In genomic region chr3:156460206-156460609, GRCh38 we compare ENCODE assay signal across 13 cellular contexts.
A peak's percentile ranks its signal among the peaks of the same experiment; 100 is the strongest.
DNase-seq lines count a peak whose midpoint lies in the region; ATAC-seq, FAIRE-seq and TF ChIP-seq lines count a peak whose summit lies in the region.
"Had no signal": no experiment of that assay in that cellular context is flagged by ENCODE, and none has a peak within 500 bp of the region (broad histone marks: within the 10 kb centered on the region; RNA-seq: fewer than 3 reads in every experiment).

No MANE protein-coding gene starts in this region.

- 40 to 51% (median 51%) methylated on average over 2 of the region's 2 CpGs for WGBS in small intestine, 3 donors

- no peaks in the 10 kb centered on the region for H3K9me3 ChIP-seq in muscle layer of colon (ENCODE audit: low read length)
- H3K9me3 ChIP-seq in small intestine (ENCODE audit: control insufficient read depth, low read depth), result no peaks in the 10 kb centered on the region

- H3K36me3 ChIP-seq in muscle layer of colon (ENCODE audit: insufficient read depth, low read length), result no peaks in the 10 kb centered on the region
- H3K36me3 ChIP-seq in small intestine (ENCODE audit: control insufficient read depth in 2 of 2, insufficient read depth in 2 of 2, low read length in 2 of 2), result no peaks in the 10 kb centered on the region

- H3K9ac ChIP-seq in muscle layer of colon (ENCODE audit: low read length), result no peak overlapping the region

- H3K36me3 Mint-ChIP-seq in activated CD4-positive, alpha-beta T cell treated with anti-CD3 and anti-CD28 coated beads, Interleukin-2, amount 10 ng/mL, durations not matched to agents 7 days and 5 days (ENCODE audit: low read depth), result no peaks in the 10 kb centered on the region
- H3K36me3 Mint-ChIP-seq: CD8-positive, alpha-beta memory T cell had no signal

- no peaks in the 10 kb centered on the region for H3K4me1 Mint-ChIP-seq in activated CD4-positive, alpha-beta T cell treated with anti-CD3 and anti-CD28 coated beads, Interleukin-2, amount 10 ng/mL, durations not matched to agents 7 days and 5 days
- H3K4me1 Mint-ChIP-seq: activated CD4-positive, alpha-beta T cell treated with anti-CD3 and anti-CD28 coated beads for 36 hours; CD8-positive, alpha-beta memory T cell had no signal

- FAIRE-seq in small intestine (lab: Jason Lieb, UNC), result no peak

- H3K27ac ChIP-seq in muscle layer of colon (ENCODE audit: low read depth, low read length) (peak overlapping the region; percentile 64), small intestine (ENCODE audit: low read depth in 1 of 2, low read length in 1 of 2) (no peak overlapping the region)

- POLR2A ChIA-PET in activated CD4-positive, alpha-beta T cell treated with anti-CD3 and anti-CD28 coated beads, Interleukin-2, amount 10 ng/mL, durations not matched to agents 7 days and 5 days (lab: Charles Lee), result no interaction called here

- H3K4me1 ChIP-seq in muscle layer of colon (ENCODE audit: insufficient read depth, low read length) (peaks cover 38% of the 10 kb centered on the region), small intestine (ENCODE audit: control insufficient read depth in 2 of 2, insufficient read depth in 1 of 2, low read depth in 1 of 2, low read length in 1 of 2) (no peaks in the 10 kb centered on the region)

- no peak overlapping the region for H3K4me3 ChIP-seq in muscle layer of colon (ENCODE audit: low read depth in 1 of 2, low read length in 2 of 2)
- H3K4me3 ChIP-seq in small intestine (ENCODE audit: low read depth in 1 of 2, low read length in 2 of 2), result no peak overlapping the region

- no peaks in the 10 kb centered on the region for H3K27me3 ChIP-seq in muscle layer of colon (ENCODE audit: control insufficient read depth in 1 of 2, insufficient read depth in 2 of 2, low read length in 2 of 2)
- H3K27me3 ChIP-seq in small intestine (ENCODE audit: control insufficient read depth in 2 of 2, insufficient read depth in 2 of 2, low read length in 2 of 2), result no peaks in the 10 kb centered on the region

- ATAC-seq in GM19035 (IDR thresholded peaks at IDR 0.05; ENCODE audit: unreplicated experiment), result peak; percentile 74
- ATAC-seq in HG02642 (IDR thresholded peaks at IDR 0.05; ENCODE audit: poor library complexity, unreplicated experiment), result peak; percentile 75
- no peak for ATAC-seq in omental fat pad (ENCODE audit: low FRiP score)
- ATAC-seq: activated CD4-positive, alpha-beta T cell treated with anti-CD3 and anti-CD28 coated beads for 36 hours; esophagus mucosa had no signal

- CTCF ChIA-PET in activated CD4-positive, alpha-beta T cell treated with anti-CD3 and anti-CD28 coated beads, Interleukin-2, amount 10 ng/mL, durations not matched to agents 7 days and 5 days (lab: Charles Lee), result no interaction called here

- DNase-seq in Kasumi-1 (lab: John Stamatoyannopoulos, UW) (peak; percentile 73 to 80), SW 1271 (lab: John Stamatoyannopoulos, UW) (no peak), omental fat pad (ENCODE audit: low spot score) (no peak), small intestine (no peak)
- DNase-seq in activated CD4-positive, alpha-beta T cell treated with anti-CD3 and anti-CD28 coated beads, Interleukin-2, amount 10 ng/mL, durations not matched to agents 7 days and 5 days, result no peak
- DNase-seq: activated CD4-positive, alpha-beta T cell treated with anti-CD3 and anti-CD28 coated beads for 36 hours; activated gamma-delta T cell; CD8-positive, alpha-beta memory T cell; NCI-H446 treated with DMSO at 0.1 percent for 48 hours had no signal

- no peak for TF ChIP-seq CTCF in omental fat pad (IDR thresholded peaks at IDR 0.05)

- H3K4me3 Mint-ChIP-seq in activated CD4-positive, alpha-beta T cell treated with anti-CD3 and anti-CD28 coated beads, Interleukin-2, amount 10 ng/mL, durations not matched to agents 7 days and 5 days, result no peak overlapping the region
- H3K4me3 Mint-ChIP-seq: activated CD4-positive, alpha-beta T cell treated with anti-CD3 and anti-CD28 coated beads for 36 hours; CD8-positive, alpha-beta memory T cell had no signal

- no peak overlapping the region for H3K27ac Mint-ChIP-seq in activated CD4-positive, alpha-beta T cell treated with anti-CD3 and anti-CD28 coated beads, Interleukin-2, amount 10 ng/mL, durations not matched to agents 7 days and 5 days
- H3K27ac Mint-ChIP-seq: activated CD4-positive, alpha-beta T cell treated with anti-CD3 and anti-CD28 coated beads for 36 hours; CD8-positive, alpha-beta memory T cell had no signal

- no peaks in the 10 kb centered on the region for H3K9me3 Mint-ChIP-seq in activated CD4-positive, alpha-beta T cell treated with anti-CD3 and anti-CD28 coated beads, Interleukin-2, amount 10 ng/mL, durations not matched to agents 7 days and 5 days
- H3K9me3 Mint-ChIP-seq: CD8-positive, alpha-beta memory T cell had no signal

- H3K27me3 Mint-ChIP-seq in activated CD4-positive, alpha-beta T cell treated with anti-CD3 and anti-CD28 coated beads, Interleukin-2, amount 10 ng/mL, durations not matched to agents 7 days and 5 days, result peaks cover 26% of the 10 kb centered on the region
- H3K27me3 Mint-ChIP-seq: activated CD4-positive, alpha-beta T cell treated with anti-CD3 and anti-CD28 coated beads for 36 hours had no signal

Comparison
In these comparisons a context has a peak if more than half of its experiments do, and no peak if none do; other contexts are left out.
1. DNase-seq: peak in Kasumi-1 (2 of 2); none in activated CD4-positive, alpha-beta T cell treated with anti-CD3 and anti-CD28 coated beads, Interleukin-2, amount 10 ng/mL, durations not matched to agents 7 days and 5 days (single experiment), SW 1271 (0 of 2), omental fat pad (single experiment) and small intestine (single experiment).